9 cellular contexts compared by ENCODE assay signal in the genomic region with DNA sequence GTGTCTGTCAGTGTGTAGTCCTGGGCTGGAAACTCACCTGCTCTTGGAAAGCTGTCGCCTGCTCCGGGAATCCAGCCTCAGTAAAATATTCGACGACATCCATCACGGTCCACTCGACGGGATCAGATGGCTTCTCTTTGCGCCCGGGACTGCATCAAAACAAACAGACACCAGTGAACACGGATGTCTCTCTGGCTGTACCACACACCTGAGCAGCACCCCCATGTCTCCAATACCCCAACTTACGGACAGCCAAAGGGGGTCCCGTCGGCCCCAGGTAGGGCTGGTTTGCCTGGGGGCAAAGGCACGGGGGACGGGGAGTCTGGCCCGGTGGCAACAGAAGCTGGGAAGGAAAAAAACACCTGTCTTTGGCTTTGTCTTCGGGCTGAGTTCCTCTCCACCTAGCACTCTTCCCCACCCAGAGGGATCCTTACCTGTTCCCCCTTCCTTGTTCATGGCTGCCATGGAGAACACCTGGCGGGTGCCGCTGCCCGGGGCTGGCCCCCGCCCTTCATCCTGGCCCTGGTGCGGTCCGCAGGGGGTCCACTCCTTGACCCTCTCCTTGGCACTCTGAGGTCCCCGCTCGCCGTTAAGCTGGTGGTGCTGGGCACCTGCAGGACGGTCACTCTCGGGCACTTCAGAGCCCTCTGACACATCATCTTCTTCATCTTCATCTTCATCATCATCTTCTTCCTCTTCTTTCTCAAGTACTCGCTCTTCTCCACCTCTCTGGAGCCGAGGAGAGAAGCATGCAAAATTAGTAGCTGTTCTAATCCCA. TPM values are rescaled to one million over a fixed set of nuclear protein-coding genes. Genes with fewer than 3 reads are reported as not detected.
A peak's percentile ranks its signal among the peaks of the same experiment; 100 is the strongest.
DNase-seq lines count a peak whose midpoint lies in the region; ATAC-seq lines count a peak whose summit lies in the region.
"Had no signal": no experiment of that assay in that cellular context is flagged by ENCODE, and none has a peak within 500 bp of the region (broad histone marks: within the 10 kb centered on the region; RNA-seq: fewer than 3 reads in every experiment).

No MANE protein-coding gene starts in this region.

- no peaks in the 10 kb centered on the region for H3K27me3 Mint-ChIP-seq in activated T-cell treated with anti-CD3 and anti-CD28 coated beads, Interleukin-2, amount 50 U/mL, for 72 hours (ENCODE audit: low read depth)
- H3K27me3 Mint-ChIP-seq in activated CD4-positive, alpha-beta memory T cell treated with anti-CD3 and anti-CD28 coated beads, Interleukin-2, amount 10 ng/mL, durations not matched to agents 7 days and 5 days: no peaks in the 10 kb centered on the region

- H3K27ac Mint-ChIP-seq in activated T-cell treated with anti-CD3 and anti-CD28 coated beads, Interleukin-2, amount 50 U/mL, for 72 hours: peak overlapping the region; percentile 94
- peak overlapping the region; percentile 61 for H3K27ac Mint-ChIP-seq in activated CD4-positive, alpha-beta memory T cell treated with anti-CD3 and anti-CD28 coated beads, Interleukin-2, amount 10 ng/mL, durations not matched to agents 7 days and 5 days

- H3K36me3 Mint-ChIP-seq in activated T-cell treated with anti-CD3 and anti-CD28 coated beads, Interleukin-2, amount 50 U/mL, for 72 hours (ENCODE audit: insufficient read depth in 2 of 2): peaks cover 9 to 23% of the 10 kb centered on the region in 2 donors
- H3K36me3 Mint-ChIP-seq in activated CD4-positive, alpha-beta memory T cell treated with anti-CD3 and anti-CD28 coated beads, Interleukin-2, amount 10 ng/mL, durations not matched to agents 7 days and 5 days (ENCODE audit: low read depth): peaks cover 25% of the 10 kb centered on the region

- CTCF ChIA-PET in activated CD4-positive, alpha-beta memory T cell treated with anti-CD3 and anti-CD28 coated beads, Interleukin-2, amount 10 ng/mL, durations not matched to agents 7 days and 5 days (lab: Charles Lee): interaction anchor here (2.0 kb wide), 1 partner anchor 48 kb away, joined by 8 read pairs; a partner anchor contains a TSS

- H3K36me3 ChIP-seq in iPS-15b (ENCODE audit: control insufficient read depth, insufficient read depth, low read length) (peaks cover 2% of the 10 kb centered on the region), subcutaneous abdominal adipose tissue (ENCODE audit: control insufficient read depth in 5 of 5, insufficient read depth in 5 of 5, low read length in 5 of 5) (peaks cover 0 to 15% (median 11%) of the 10 kb centered on the region in 5 donors)

- intact Hi-C loops in sciatic nerve (cut with DNase I): loop anchor here (10.0 kb wide), 1 partner anchor 46 kb away; a partner anchor contains a TSS

- peak overlapping the region; percentile 60 for H3K4me3 ChIP-seq in iPS-15b (ENCODE audit: low read depth, low read length)
- peak overlapping the region; percentile 26 to 69 (median 50) for H3K4me3 ChIP-seq in subcutaneous abdominal adipose tissue (ENCODE audit: low read depth in 1 of 5, low read length in 5 of 5)

- H3K4me1 ChIP-seq in iPS-15b (ENCODE audit: control insufficient read depth, insufficient read depth, low read length) (no peaks in the 10 kb centered on the region), subcutaneous abdominal adipose tissue (ENCODE audit: control insufficient read depth in 5 of 5, insufficient read depth in 5 of 5, low read length in 5 of 5) (peaks cover 0 to 21% (median 15%) of the 10 kb centered on the region in 5 donors)

- H3K9me3 Mint-ChIP-seq in activated T-cell treated with anti-CD3 and anti-CD28 coated beads, Interleukin-2, amount 50 U/mL, for 72 hours: peaks cover 2 to 4% of the 10 kb centered on the region in 2 donors
- peaks cover 9% of the 10 kb centered on the region for H3K9me3 Mint-ChIP-seq in activated CD4-positive, alpha-beta memory T cell treated with anti-CD3 and anti-CD28 coated beads, Interleukin-2, amount 10 ng/mL, durations not matched to agents 7 days and 5 days

- H3K9ac ChIP-seq in iPS-15b (ENCODE audit: low read depth, low read length) (no peak overlapping the region), subcutaneous abdominal adipose tissue (ENCODE audit: low read length in 5 of 5) (no peak overlapping the region)

- no peak for DNase-seq in activated T-cell treated with anti-CD3 and anti-CD28 coated beads, Interleukin-2, amount 50 U/mL, for 72 hours
- DNase-seq in activated T-cell treated with anti-CD3 and anti-CD28 coated beads, Interleukin-2, amount 50 U/mL, for 48 hours: no peak
- no peak for DNase-seq in activated CD4-positive, alpha-beta memory T cell treated with anti-CD3 and anti-CD28 coated beads, Interleukin-2, amount 10 ng/mL, durations not matched to agents 7 days and 5 days
- DNase-seq in sciatic nerve (ENCODE audit: low spot score): no peak
- no peak for DNase-seq in caudate nucleus (lab: John Stamatoyannopoulos, UW)
- DNase-seq in amniotic stem cell (lab: John Stamatoyannopoulos, UW): no peak

- peak overlapping the region; percentile 80 to 88 for H3K4me3 Mint-ChIP-seq in activated T-cell treated with anti-CD3 and anti-CD28 coated beads, Interleukin-2, amount 50 U/mL, for 72 hours
- H3K4me3 Mint-ChIP-seq in activated CD4-positive, alpha-beta memory T cell treated with anti-CD3 and anti-CD28 coated beads, Interleukin-2, amount 10 ng/mL, durations not matched to agents 7 days and 5 days: peak overlapping the region; percentile 78

- no peak for ATAC-seq in activated T-cell treated with anti-CD3 and anti-CD28 coated beads, Interleukin-2, amount 50 U/mL, for 72 hours (replicated peaks in 1 of 2)
- no peak for ATAC-seq in sciatic nerve

- H3K27ac ChIP-seq in subcutaneous abdominal adipose tissue (ENCODE audit: low read depth, low read length) (no peak overlapping the region), caudate nucleus (ENCODE audit: low read depth, low read length) (no peak overlapping the region)

- H3K9me3 ChIP-seq in iPS-15b (ENCODE audit: control insufficient read depth, insufficient read depth, low read length) (no peaks in the 10 kb centered on the region), subcutaneous abdominal adipose tissue (ENCODE audit: control insufficient read depth in 5 of 5, low read length in 5 of 5) (peaks cover 0 to 9% (median 8%) of the 10 kb centered on the region in 5 donors)

- H3K4me1 Mint-ChIP-seq in activated T-cell treated with anti-CD3 and anti-CD28 coated beads, Interleukin-2, amount 50 U/mL, for 72 hours (ENCODE audit: low read depth): peaks cover 15% of the 10 kb centered on the region
- peaks cover 23% of the 10 kb centered on the region for H3K4me1 Mint-ChIP-seq in activated CD4-positive, alpha-beta memory T cell treated with anti-CD3 and anti-CD28 coated beads, Interleukin-2, amount 10 ng/mL, durations not matched to agents 7 days and 5 days

- H3K27me3 ChIP-seq in iPS-15b (ENCODE audit: control insufficient read depth, insufficient read depth, low read length) (peaks cover 23% of the 10 kb centered on the region), subcutaneous abdominal adipose tissue (ENCODE audit: control insufficient read depth in 5 of 5, insufficient read depth in 4 of 5, low read length in 5 of 5) (no peaks in the 10 kb centered on the region)

- POLR2A ChIA-PET in activated CD4-positive, alpha-beta memory T cell treated with anti-CD3 and anti-CD28 coated beads, Interleukin-2, amount 10 ng/mL, durations not matched to agents 7 days and 5 days (lab: Charles Lee): interaction anchor here (1.2 to 2.9 kb wide), 3 partner anchors 47 to 252 kb away, joined by 3 to 15 read pairs (median 4); a partner anchor contains a TSS

RNA-seq across cellular contexts. Expression of a gene that starts 1.7 kb away (rescaled TPM):
- total RNA-seq in activated T-cell treated with anti-CD3 and anti-CD28 coated beads, Interleukin-2, amount 50 U/mL, for 72 hours: 10 to 100 TPM; 41.6 to 77.1 TPM
- 10 to 100 TPM; 63.4 to 64.6 TPM for total RNA-seq in activated CD4-positive, alpha-beta memory T cell treated with anti-CD3 and anti-CD28 coated beads, Interleukin-2, amount 10 ng/mL, durations not matched to agents 7 days and 5 days
- 22.2 TPM for total RNA-seq in sciatic nerve

RNA-seq across cellular contexts. Expression of a gene that starts 3.2 kb away (rescaled TPM):
- not detected for total RNA-seq in activated T-cell treated with anti-CD3 and anti-CD28 coated beads, Interleukin-2, amount 50 U/mL, for 72 hours
- under 1 TPM in 1 of 2 experiments, not detected in 1; 0.35 TPM for total RNA-seq in activated CD4-positive, alpha-beta memory T cell treated with anti-CD3 and anti-CD28 coated beads, Interleukin-2, amount 10 ng/mL, durations not matched to agents 7 days and 5 days
- not detected for total RNA-seq in sciatic nerve
- total RNA-seq: Daoy had no signal

RNA-seq across cellular contexts. Expression of a gene that starts 16.2 kb away (rescaled TPM):
- 1 to 10 TPM; 4.6 to 5.8 TPM for total RNA-seq in activated T-cell treated with anti-CD3 and anti-CD28 coated beads, Interleukin-2, amount 50 U/mL, for 72 hours
- total RNA-seq in activated CD4-positive, alpha-beta memory T cell treated with anti-CD3 and anti-CD28 coated beads, Interleukin-2, amount 10 ng/mL, durations not matched to agents 7 days and 5 days: 1 to 10 TPM; 3.2 to 3.5 TPM
- total RNA-seq in sciatic nerve: 5.6 TPM

RNA-seq across cellular contexts. Expression of a gene that starts 26.9 kb away (rescaled TPM):
- total RNA-seq in activated T-cell treated with anti-CD3 and anti-CD28 coated beads, Interleukin-2, amount 50 U/mL, for 72 hours: under 1 TPM in 1 of 2 donors, not detected in 1; 0.10 TPM
- total RNA-seq in activated CD4-positive, alpha-beta memory T cell treated with anti-CD3 and anti-CD28 coated beads, Interleukin-2, amount 10 ng/mL, durations not matched to agents 7 days and 5 days: not detected
- 4.5 TPM for total RNA-seq in sciatic nerve

RNA-seq across cellular contexts. Expression of a gene that starts 28.7 kb away (rescaled TPM):
- total RNA-seq in activated T-cell treated with anti-CD3 and anti-CD28 coated beads, Interleukin-2, amount 50 U/mL, for 72 hours: 10 to 100 TPM; 67.7 to 75.0 TPM
- total RNA-seq in activated CD4-positive, alpha-beta memory T cell treated with anti-CD3 and anti-CD28 coated beads, Interleukin-2, amount 10 ng/mL, durations not matched to agents 7 days and 5 days: 10 to 100 TPM; 48.1 to 49.8 TPM
- 78.0 TPM for total RNA-seq in sciatic nerve
